In the genomic region with DNA sequence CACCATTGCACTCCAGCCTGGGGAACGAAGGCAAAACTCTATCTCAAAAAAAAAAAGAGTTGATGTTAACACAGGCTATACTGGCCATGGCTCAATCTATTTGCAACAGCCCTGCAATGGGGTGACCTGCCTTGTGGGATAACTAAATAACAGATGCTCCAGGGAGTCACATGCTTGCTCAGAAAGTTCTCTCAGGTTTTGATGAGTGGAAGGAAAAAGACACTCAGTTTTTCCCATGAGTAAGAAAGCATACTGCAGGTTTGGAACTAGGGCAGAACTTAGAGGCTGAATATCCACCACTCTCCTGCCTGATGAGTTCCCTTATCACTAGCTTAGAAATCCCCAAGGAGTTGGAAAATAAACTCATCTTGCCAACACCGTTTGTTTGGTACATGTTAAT, we compare ENCODE assay signal across 1 cellular context.
TF ChIP-seq lines count a peak whose summit lies in the region.

No MANE protein-coding gene starts in this region.

TF ChIP-seq in HepG2, 621 proteins besides CTCF, POLR2A, EP300 and RAD21:
- no peak for TF ChIP-seq STAG1 (CRISPR knock-in tag; IDR thresholded peaks at IDR 0.05)
- TF ChIP-seq SAP130 (CRISPR knock-in tag; IDR thresholded peaks at IDR 0.05; ENCODE audit: low read depth) = no peak
- TF ChIP-seq ZNF30 (CRISPR knock-in tag; IDR thresholded peaks at IDR 0.05) = no peak
- TF ChIP-seq MXD1 (CRISPR knock-in tag; IDR thresholded peaks at IDR 0.05) = no peak
- no peak for TF ChIP-seq ZNF431 (CRISPR knock-in tag; IDR thresholded peaks at IDR 0.05; ENCODE audit: borderline replicate concordance, low read depth)
- TF ChIP-seq TSC22D2 (CRISPR knock-in tag; IDR thresholded peaks at IDR 0.05; ENCODE audit: borderline replicate concordance) = no peak
- TF ChIP-seq, protein P1, sequence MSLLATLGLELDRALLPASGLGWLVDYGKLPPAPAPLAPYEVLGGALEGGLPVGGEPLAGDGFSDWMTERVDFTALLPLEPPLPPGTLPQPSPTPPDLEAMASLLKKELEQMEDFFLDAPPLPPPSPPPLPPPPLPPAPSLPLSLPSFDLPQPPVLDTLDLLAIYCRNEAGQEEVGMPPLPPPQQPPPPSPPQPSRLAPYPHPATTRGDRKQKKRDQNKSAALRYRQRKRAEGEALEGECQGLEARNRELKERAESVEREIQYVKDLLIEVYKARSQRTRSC (CRISPR knock-in tag; IDR thresholded peaks at IDR 0.05; ENCODE audit: low read depth) = no peak
- TF ChIP-seq ZNF510 (CRISPR knock-in tag; IDR thresholded peaks at IDR 0.05; ENCODE audit: low read depth) = no peak
- TF ChIP-seq ZNF780A (CRISPR knock-in tag; IDR thresholded peaks at IDR 0.05) = no peak
- no peak for TF ChIP-seq ZNF570 (CRISPR knock-in tag; IDR thresholded peaks at IDR 0.05; ENCODE audit: borderline replicate concordance)
- TF ChIP-seq, protein P2, sequence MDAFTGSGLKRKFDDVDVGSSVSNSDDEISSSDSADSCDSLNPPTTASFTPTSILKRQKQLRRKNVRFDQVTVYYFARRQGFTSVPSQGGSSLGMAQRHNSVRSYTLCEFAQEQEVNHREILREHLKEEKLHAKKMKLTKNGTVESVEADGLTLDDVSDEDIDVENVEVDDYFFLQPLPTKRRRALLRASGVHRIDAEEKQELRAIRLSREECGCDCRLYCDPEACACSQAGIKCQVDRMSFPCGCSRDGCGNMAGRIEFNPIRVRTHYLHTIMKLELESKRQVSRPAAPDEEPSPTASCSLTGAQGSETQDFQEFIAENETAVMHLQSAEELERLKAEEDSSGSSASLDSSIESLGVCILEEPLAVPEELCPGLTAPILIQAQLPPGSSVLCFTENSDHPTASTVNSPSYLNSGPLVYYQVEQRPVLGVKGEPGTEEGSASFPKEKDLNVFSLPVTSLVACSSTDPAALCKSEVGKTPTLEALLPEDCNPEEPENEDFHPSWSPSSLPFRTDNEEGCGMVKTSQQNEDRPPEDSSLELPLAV (CRISPR knock-in tag; conservative IDR thresholded peaks at IDR 0.05; ENCODE audit: low read depth) = no peak
- no peak for TF ChIP-seq KDM1A (CRISPR knock-in tag; IDR thresholded peaks at IDR 0.05)
- TF ChIP-seq ZFY (CRISPR knock-in tag; IDR thresholded peaks at IDR 0.05) = no peak
- no peak for TF ChIP-seq TCF12 (IDR thresholded peaks at IDR 0.05)
- TF ChIP-seq TCF12 (CRISPR knock-in tag; IDR thresholded peaks at IDR 0.05) = no peak
- TF ChIP-seq RAD51 (IDR thresholded peaks at IDR 0.05; ENCODE audit: borderline replicate concordance) = no peak
- TF ChIP-seq, protein P3, sequence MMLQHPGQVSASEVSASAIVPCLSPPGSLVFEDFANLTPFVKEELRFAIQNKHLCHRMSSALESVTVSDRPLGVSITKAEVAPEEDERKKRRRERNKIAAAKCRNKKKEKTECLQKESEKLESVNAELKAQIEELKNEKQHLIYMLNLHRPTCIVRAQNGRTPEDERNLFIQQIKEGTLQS (CRISPR knock-in tag; IDR thresholded peaks at IDR 0.05) = no peak
